Comparison of ENCODE assay signal across 10 cellular contexts in the genomic region with DNA sequence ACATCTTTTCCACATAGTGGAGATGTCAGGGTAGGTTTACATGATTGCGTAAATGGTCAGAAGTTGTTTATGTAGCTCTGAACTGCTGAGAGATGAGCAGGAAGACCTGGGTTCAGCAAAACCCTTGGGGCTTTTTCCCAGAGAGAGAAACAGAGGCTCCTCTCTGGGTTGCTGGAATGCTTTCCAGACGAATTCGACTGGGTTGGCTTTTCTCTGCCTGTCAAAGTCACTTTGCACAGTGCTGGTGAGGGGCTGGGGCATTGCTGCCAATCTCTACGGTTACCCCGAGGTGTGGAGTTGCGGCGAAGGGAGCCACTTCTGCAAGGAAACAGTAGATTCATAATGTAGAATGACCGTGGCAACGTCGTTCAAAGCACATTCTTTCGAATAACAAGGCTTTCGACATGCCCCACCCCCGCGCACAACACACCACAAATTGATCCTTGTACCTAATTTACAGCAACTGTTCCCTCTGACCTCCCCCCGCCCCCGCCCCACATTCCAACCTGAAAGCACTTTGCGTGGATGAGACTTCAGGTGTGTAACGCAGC. TPM values are rescaled to one million over a fixed set of nuclear protein-coding genes. Genes with fewer than 3 reads are reported as not detected.
A peak's percentile ranks its signal among the peaks of the same experiment; 100 is the strongest.
DNase-seq lines count a peak whose midpoint lies in the region; ATAC-seq, FAIRE-seq and TF ChIP-seq lines count a peak whose summit lies in the region.
"Had no signal": no experiment of that assay in that cellular context is flagged by ENCODE, and none has a peak within 500 bp of the region (broad histone marks: within the 10 kb centered on the region; RNA-seq: fewer than 3 reads in every experiment).

No MANE protein-coding gene starts in this region.

- H3K4me1 ChIP-seq in A549: no peaks in the 10 kb centered on the region
- peaks cover 4 to 23% (median 14%) of the 10 kb centered on the region in 4 donors for H3K4me1 ChIP-seq in esophagus muscularis mucosa
- H3K4me1 ChIP-seq: SJSA1 had no signal

- intact Hi-C loops in esophagus muscularis mucosa (cut with DNase I): no loop called here

- no peak for FAIRE-seq in A549 (lab: Jason Lieb, UNC)

- peaks cover 0 to 62% (median 12%) of the 10 kb centered on the region in 4 donors for H3K27me3 ChIP-seq in esophagus muscularis mucosa
- H3K27me3 ChIP-seq: SJSA1 had no signal

- TF ChIP-seq CTCF in A549 (IDR thresholded peaks at IDR 0.05): no peak
- TF ChIP-seq CTCF in esophagus muscularis mucosa (IDR thresholded peaks at IDR 0.05): no peak

- ATAC-seq in A549: peak in 1 of 2 experiments; percentile 14; a peak in 2 of 6 replicates
- ATAC-seq in HG03135 (IDR thresholded peaks at IDR 0.05; ENCODE audit: unreplicated experiment): no peak
- ATAC-seq: CD8-positive, alpha-beta T cell had no signal

- CTCF ChIA-PET in A549 (lab: Yijun Ruan, JAX): no interaction called here

- no peaks in the 10 kb centered on the region for H3K36me3 ChIP-seq in esophagus muscularis mucosa
- H3K36me3 ChIP-seq: SJSA1 had no signal

- WGBS in A549 (ENCODE audit: missing lambda C conversion rate): 5% methylated on average over 14 of the region's 18 CpGs
- WGBS in esophagus muscularis mucosa: 5% methylated on average over 16 of the region's 18 CpGs

- H3K4me2 ChIP-seq in A549: peak overlapping the region; percentile 83; the same call in 2 of the 3 replicates

- TF ChIP-seq POLR2A in A549 (IDR thresholded peaks at IDR 0.05; ENCODE audit: low read length): no peak
- no peak for TF ChIP-seq POLR2A in esophagus muscularis mucosa (IDR thresholded peaks at IDR 0.05; ENCODE audit: low read depth)

- H3K4me3 ChIP-seq in A549 (no peak overlapping the region; the same call in 2 of the 3 replicates), esophagus muscularis mucosa (peak overlapping the region; percentile 55 to 69 (median 58))
- H3K4me3 ChIP-seq: SJSA1 had no signal

- H3K27ac ChIP-seq in A549 (no peak overlapping the region), esophagus muscularis mucosa (replicated peaks in 1 of 4) (peak overlapping the region in 3 of 4 donors; percentile 30 to 52 (median 40))
- H3K27ac ChIP-seq: SJSA1 had no signal

- H3K9me3 ChIP-seq in A549: no peaks in the 10 kb centered on the region
- no peaks in the 10 kb centered on the region for H3K9me3 ChIP-seq in esophagus muscularis mucosa
- H3K9me3 ChIP-seq: SJSA1 had no signal

- POLR2A ChIA-PET in A549 (lab: Yijun Ruan, JAX): no interaction called here

- no peak for DNase-seq in A549 (ENCODE audit: low read depth in 1 of 2, low spot score in 1 of 2)
- DNase-seq in NCI-H460 (ENCODE audit: extremely low read depth, low read depth): peak; percentile 3
- DNase-seq in esophagus muscularis mucosa (ENCODE audit: extremely low spot score): no peak
- DNase-seq in occipital lobe (lab: John Stamatoyannopoulos, UW): peak; percentile 2
- no peak for DNase-seq in DMS153 treated with DMSO at 0.1 percent for 48 hours (lab: John Stamatoyannopoulos, UW; ENCODE audit: unreplicated experiment)
- DNase-seq in AG20443 (ENCODE audit: low spot score): no peak
- DNase-seq in activated T-cell treated with anti-CD3 and anti-CD28 coated beads, Interleukin-2, amount 50 U/mL, for 48 hours: no peak
- DNase-seq: CD8-positive, alpha-beta T cell had no signal

- TF ChIP-seq RAD21 in A549 (conservative IDR thresholded peaks at IDR 0.05 in 1 of 2, IDR thresholded peaks at IDR 0.05 in 1 of 2): no peak

- TF ChIP-seq EP300 in A549 (IDR thresholded peaks at IDR 0.05): no peak
- TF ChIP-seq EP300 in esophagus muscularis mucosa (IDR thresholded peaks at IDR 0.05): no peak

TF ChIP-seq in A549, 52 proteins besides CTCF, POLR2A, EP300 and RAD21:
- TF ChIP-seq BHLHE40 (IDR thresholded peaks at IDR 0.05; ENCODE audit: low read depth, low read length): no peak
- no peak for TF ChIP-seq ZSCAN20 (CRISPR knock-in tag; IDR thresholded peaks at IDR 0.05)
- TF ChIP-seq ZFP36 (IDR thresholded peaks at IDR 0.05; ENCODE audit: borderline replicate concordance, partially characterized antibody): no peak
- TF ChIP-seq, protein P1, sequence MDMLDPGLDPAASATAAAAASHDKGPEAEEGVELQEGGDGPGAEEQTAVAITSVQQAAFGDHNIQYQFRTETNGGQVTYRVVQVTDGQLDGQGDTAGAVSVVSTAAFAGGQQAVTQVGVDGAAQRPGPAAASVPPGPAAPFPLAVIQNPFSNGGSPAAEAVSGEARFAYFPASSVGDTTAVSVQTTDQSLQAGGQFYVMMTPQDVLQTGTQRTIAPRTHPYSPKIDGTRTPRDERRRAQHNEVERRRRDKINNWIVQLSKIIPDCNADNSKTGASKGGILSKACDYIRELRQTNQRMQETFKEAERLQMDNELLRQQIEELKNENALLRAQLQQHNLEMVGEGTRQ (IDR thresholded peaks at IDR 0.05): no peak
TF ChIP-seq in A549: peak in this region for 0.

RNA-seq across cellular contexts. Expression of a gene that starts 0.9 kb away (rescaled TPM):
- polyA plus RNA-seq in A549 (2011; rRNA removed) (0.03 and 0.05 TPM in 2 replicates), A549 (2017; fragmentation: RNase III; extraction: RNeasy Plus Mini Kit Qiagen cat#74134 plus additional on column Dnase treatment) (not detected in 3 replicates)
- not detected in 2 replicates for polyA plus RNA-seq in A549 (2012; cell fraction: cytosol; rRNA removed)
- polyA plus RNA-seq in A549 (2012; cell fraction: nucleus; rRNA removed): not detected in 2 replicates
- polyA minus RNA-seq in A549 (2011; rRNA and poly(A)+ RNA removed): 0.10 TPM in 1 of 2 replicates, not detected in the other
- total RNA-seq in NCI-H460 (2014; rRNA removed; shearing (Covaris generic)): 1.6 and 2.1 TPM in 2 replicates
- polyA plus RNA-seq in NCI-H460 (2014; cell fraction: nucleus; rRNA removed): not detected in 2 replicates
- total RNA-seq in esophagus muscularis mucosa (10 to 100 TPM in 2 of 4 donors, 1 to 10 TPM in 2; 6.6 to 10.7 (median 9.7) TPM), occipital lobe (56.9 TPM)
- total RNA-seq: CD8-positive, alpha-beta T cell; SJSA1 had no signal

Comparison
In these comparisons a context has a peak if more than half of its experiments do, and no peak if none do; other contexts are left out.
1. DNase-seq: peak in NCI-H460 (single experiment) and occipital lobe (single experiment); none in A549 (0 of 2), esophagus muscularis mucosa (single experiment), DMS153 treated with DMSO at 0.1 percent for 48 hours (single experiment), AG20443 (single experiment) and activated T-cell treated with anti-CD3 and anti-CD28 coated beads, Interleukin-2, amount 50 U/mL, for 48 hours (0 of 2).
2. H3K27ac ChIP-seq: peak in esophagus muscularis mucosa (3 of 4); none in A549 (0 of 2).